8 cellular contexts compared by ENCODE assay signal in the genomic region with DNA sequence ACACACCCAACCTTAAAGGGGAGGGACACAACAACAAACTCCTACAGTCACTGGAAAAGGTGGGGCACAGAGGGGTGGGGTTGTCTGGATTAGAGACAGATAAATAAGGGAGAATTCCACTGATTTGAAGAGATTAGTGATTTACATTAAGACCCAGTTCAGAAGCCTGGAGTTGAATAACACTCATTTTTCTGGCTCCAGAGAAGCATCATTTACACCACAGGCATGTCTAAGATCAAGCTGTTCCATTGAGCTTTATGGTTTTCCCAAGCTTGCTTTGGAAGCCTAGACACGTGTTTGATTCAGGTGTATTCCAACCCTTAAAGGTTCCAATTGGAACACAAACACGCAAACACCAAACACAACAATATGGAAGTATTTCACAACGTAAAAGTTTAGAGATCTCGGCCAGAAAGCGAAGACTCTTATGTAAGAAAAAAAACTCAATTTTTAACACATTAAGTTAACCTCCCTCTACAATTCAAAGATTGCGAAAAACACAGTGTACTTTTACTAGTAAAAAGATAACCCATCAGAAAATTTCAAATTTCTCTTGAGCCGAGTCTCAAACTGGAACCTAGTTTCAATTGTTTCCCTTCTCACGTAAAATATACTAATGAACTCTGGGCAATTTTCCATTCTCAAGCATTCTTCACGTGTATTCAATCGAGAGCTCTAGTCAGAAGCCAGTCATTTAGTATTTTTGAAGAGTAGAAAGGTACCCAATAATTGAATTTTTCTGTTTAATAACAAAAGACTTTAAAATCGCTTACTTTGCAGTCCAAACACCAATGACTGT. TPM values are rescaled to one million over a fixed set of nuclear protein-coding genes. Genes with fewer than 3 reads are reported as not detected.
DNase-seq lines count a peak whose midpoint lies in the region; ATAC-seq and TF ChIP-seq lines count a peak whose summit lies in the region.

No MANE protein-coding gene starts in this region.

- 2% methylated on average over 11 of the region's 11 CpGs for whole genome bisulfite sequencing in esophagus squamous epithelium, 2 donors

- H3K9me3 ChIP-seq in Peyer's patch (no peaks in the 10 kb centered on the region), esophagus squamous epithelium (no peaks in the 10 kb centered on the region), gastrocnemius medialis (no peaks in the 10 kb centered on the region)

- H3K27me3 ChIP-seq in GM23338 (ENCODE audit: insufficient read depth) (no peaks in the 10 kb centered on the region), Peyer's patch (no peaks in the 10 kb centered on the region), esophagus squamous epithelium (no peaks in the 10 kb centered on the region), gastrocnemius medialis (no peaks in the 10 kb centered on the region)

- H3K36me3 ChIP-seq in GM23338 (ENCODE audit: insufficient read depth) (peaks cover 3% of the 10 kb centered on the region; the same call in 1 of the 2 replicates), Peyer's patch (no peaks in the 10 kb centered on the region), esophagus squamous epithelium (peaks cover 0 to 7% (median 0%) of the 10 kb centered on the region in 3 donors), gastrocnemius medialis (no peaks in the 10 kb centered on the region)

- DNase-seq in GM23338 (ENCODE audit: low spot score) (no peak), Peyer's patch (no peak), esophagus squamous epithelium (lab: John Stamatoyannopoulos, UW) (no peak), gastrocnemius medialis (no peak), NCI-H748 (lab: John Stamatoyannopoulos, UW; ENCODE audit: unreplicated experiment) (no peak), HuH-7.5 (ENCODE audit: low spot score) (no peak)

- H2AFZ ChIP-seq in GM23338: no peak overlapping the region

- H3K27ac ChIP-seq in GM23338 (ENCODE audit: low read depth) (peak overlapping the region; percentile 1; the same call in 1 of the 2 replicates), Peyer's patch (peak overlapping the region; percentile 8 to 100 (median 74)), esophagus squamous epithelium (peak overlapping the region; percentile 45 to 100 (median 97)), gastrocnemius medialis (peak overlapping the region; percentile 100)

- peak overlapping the region; percentile 100 for H3K27ac Mint-ChIP-seq in GM23338

- peaks cover 40% of the 10 kb centered on the region for H3K4me1 Mint-ChIP-seq in GM23338

- peak overlapping the region; percentile 95 for H3K4me3 ChIP-seq in GM23338
- peak overlapping the region; percentile 79 to 99 (median 92) for H3K4me3 ChIP-seq in Peyer's patch
- peak overlapping the region; percentile 57 to 100 (median 97) for H3K4me3 ChIP-seq in esophagus squamous epithelium
- H3K4me3 ChIP-seq in gastrocnemius medialis: peak overlapping the region; percentile 97 to 99 (median 98)

- peaks cover 72% of the 10 kb centered on the region for H3K79me2 ChIP-seq in GM23338 (replicated peaks; ENCODE audit: insufficient read depth)

- H3K4me3 Mint-ChIP-seq in GM23338: peak overlapping the region; percentile 100

- peaks cover 60% of the 10 kb centered on the region for H4K20me1 ChIP-seq in GM23338 (replicated peaks; ENCODE audit: insufficient read depth)

- H3K4me1 ChIP-seq in GM23338 (ENCODE audit: insufficient read depth) (peaks cover 39% of the 10 kb centered on the region), Peyer's patch (peaks cover 4 to 44% (median 20%) of the 10 kb centered on the region in 4 donors), esophagus squamous epithelium (peaks cover 13 to 61% (median 27%) of the 10 kb centered on the region in 3 donors), gastrocnemius medialis (peaks cover 40 to 42% of the 10 kb centered on the region in 2 donors)

- H3F3A ChIP-seq in GM23338 (replicated peaks; ENCODE audit: low read depth): no peaks in the 10 kb centered on the region

- H3K36me3 Mint-ChIP-seq in GM23338 (ENCODE audit: low read depth): peaks cover 61% of the 10 kb centered on the region

- H3K9me3 Mint-ChIP-seq in GM23338: peaks cover 19% of the 10 kb centered on the region

- no peaks in the 10 kb centered on the region for H3K9me2 ChIP-seq in GM23338 (ENCODE audit: insufficient read depth)

- TF ChIP-seq CTCF in GM23338 (conservative IDR thresholded peaks at IDR 0.05; ENCODE audit: low read depth in 2 of 2) (no peak), Peyer's patch (IDR thresholded peaks at IDR 0.05) (no peak), esophagus squamous epithelium (IDR thresholded peaks at IDR 0.05) (no peak), gastrocnemius medialis (IDR thresholded peaks at IDR 0.05 in 4 of 5, conservative IDR thresholded peaks at IDR 0.05 in 1 of 5) (no peak)

- peaks cover 26% of the 10 kb centered on the region for H3K27me3 Mint-ChIP-seq in GM23338 (ENCODE audit: insufficient read depth, low read depth, poor library complexity)

- peak overlapping the region; percentile 89 for H3K4me2 ChIP-seq in GM23338

- ATAC-seq in GM23338: no peak
- ATAC-seq in gastrocnemius medialis: peak in 1 of 2 donors; percentile 54
- ATAC-seq in GM18873 (IDR thresholded peaks at IDR 0.05; ENCODE audit: low FRiP score, unreplicated experiment): no peak
- no peak for ATAC-seq in HG02763 (IDR thresholded peaks at IDR 0.05; ENCODE audit: unreplicated experiment)

- TF ChIP-seq POLR2A in Peyer's patch (IDR thresholded peaks at IDR 0.05) (no peak), esophagus squamous epithelium (IDR thresholded peaks at IDR 0.05) (no peak), gastrocnemius medialis (IDR thresholded peaks at IDR 0.05) (no peak)

- intact Hi-C loops in esophagus squamous epithelium (cut with DNase I) (no loop called here), gastrocnemius medialis (cut with DNase I; ENCODE audit: low total_unique reads) (loop anchor here (1.0 to 10.0 kb wide), 4 partner anchors 287 to 1121 kb away; a partner anchor contains a TSS)

- in situ Hi-C loops in gastrocnemius medialis (cut with MboI; ENCODE audit: low sequenced_read_pairs in 4 of 4): loop anchor here in 3 of 4 donors (25.0 kb wide), 2 partner anchors 852 to 1777 kb away; a partner anchor contains a TSS

TF ChIP-seq in GM23338, 12 proteins besides CTCF, POLR2A, EP300 and RAD21 (continues in another document):
- TF ChIP-seq CREB1 (CRISPR knock-in tag; IDR thresholded peaks at IDR 0.05; ENCODE audit: low read depth) (no peak), POLR2AphosphoS5 (IDR thresholded peaks at IDR 0.05; ENCODE audit: low read depth) (no peak), ZNF114 (CRISPR knock-in tag; IDR thresholded peaks at IDR 0.05) (no peak), EZH2phosphoT487 (IDR thresholded peaks at IDR 0.05; ENCODE audit: unreplicated experiment) (no peak), ZNF331 (CRISPR knock-in tag; IDR thresholded peaks at IDR 0.05; ENCODE audit: low read depth) (no peak), STAT1 (IDR thresholded peaks at IDR 0.05; ENCODE audit: unreplicated experiment) (no peak)
- TF ChIP-seq, protein P1, sequence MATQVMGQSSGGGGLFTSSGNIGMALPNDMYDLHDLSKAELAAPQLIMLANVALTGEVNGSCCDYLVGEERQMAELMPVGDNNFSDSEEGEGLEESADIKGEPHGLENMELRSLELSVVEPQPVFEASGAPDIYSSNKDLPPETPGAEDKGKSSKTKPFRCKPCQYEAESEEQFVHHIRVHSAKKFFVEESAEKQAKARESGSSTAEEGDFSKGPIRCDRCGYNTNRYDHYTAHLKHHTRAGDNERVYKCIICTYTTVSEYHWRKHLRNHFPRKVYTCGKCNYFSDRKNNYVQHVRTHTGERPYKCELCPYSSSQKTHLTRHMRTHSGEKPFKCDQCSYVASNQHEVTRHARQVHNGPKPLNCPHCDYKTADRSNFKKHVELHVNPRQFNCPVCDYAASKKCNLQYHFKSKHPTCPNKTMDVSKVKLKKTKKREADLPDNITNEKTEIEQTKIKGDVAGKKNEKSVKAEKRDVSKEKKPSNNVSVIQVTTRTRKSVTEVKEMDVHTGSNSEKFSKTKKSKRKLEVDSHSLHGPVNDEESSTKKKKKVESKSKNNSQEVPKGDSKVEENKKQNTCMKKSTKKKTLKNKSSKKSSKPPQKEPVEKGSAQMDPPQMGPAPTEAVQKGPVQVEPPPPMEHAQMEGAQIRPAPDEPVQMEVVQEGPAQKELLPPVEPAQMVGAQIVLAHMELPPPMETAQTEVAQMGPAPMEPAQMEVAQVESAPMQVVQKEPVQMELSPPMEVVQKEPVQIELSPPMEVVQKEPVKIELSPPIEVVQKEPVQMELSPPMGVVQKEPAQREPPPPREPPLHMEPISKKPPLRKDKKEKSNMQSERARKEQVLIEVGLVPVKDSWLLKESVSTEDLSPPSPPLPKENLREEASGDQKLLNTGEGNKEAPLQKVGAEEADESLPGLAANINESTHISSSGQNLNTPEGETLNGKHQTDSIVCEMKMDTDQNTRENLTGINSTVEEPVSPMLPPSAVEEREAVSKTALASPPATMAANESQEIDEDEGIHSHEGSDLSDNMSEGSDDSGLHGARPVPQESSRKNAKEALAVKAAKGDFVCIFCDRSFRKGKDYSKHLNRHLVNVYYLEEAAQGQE (IDR thresholded peaks at IDR 0.05; ENCODE audit: unreplicated experiment): no peak

RNA-seq across cellular contexts. Expression of a gene that starts 2.1 kb away (rescaled TPM):
- total RNA-seq in GM23338 (2014; rRNA removed; shearing (Covaris generic)): 323 and 602 TPM in 2 replicates
- polyA plus RNA-seq in GM23338 (2016; fragmentation: Nextera tagmentation; extraction: Ambion mirVana): 360 and 368 TPM in 2 replicates
- total RNA-seq in Peyer's patch (100 to 1,000 TPM; 117 to 217 (median 144) TPM), esophagus squamous epithelium (100 to 1,000 TPM in 3 of 4 donors, 10 to 100 TPM in 1; 83.3 to 396 (median 171) TPM), gastrocnemius medialis (100 to 1,000 TPM in 1 of 4 donors, 10 to 100 TPM in 3; 57.5 to 234 (median 65.1) TPM)

Comparison
In these comparisons a context has a peak if more than half of its experiments do, and no peak if none do; other contexts are left out.
1. H3K27ac ChIP-seq: peak in every context shown above with its lines; median percentile 100 in gastrocnemius medialis; 97 in esophagus squamous epithelium; 74 in Peyer's patch; 1 in GM23338.